18 cellular contexts compared by ENCODE assay signal in genomic region chr14:100134591-100134990, GRCh38. TPM values are rescaled to one million over a fixed set of nuclear protein-coding genes. Genes with fewer than 3 reads are reported as not detected.
DNase-seq lines count a peak whose midpoint lies in the region; ATAC-seq and TF ChIP-seq lines count a peak whose summit lies in the region.
"Had no signal": no experiment of that assay in that cellular context is flagged by ENCODE, and none has a peak within 500 bp of the region (broad histone marks: within the 10 kb centered on the region; RNA-seq: fewer than 3 reads in every experiment).

No MANE protein-coding gene starts in this region.

- H3K27me3 Mint-ChIP-seq in activated naive CD8-positive, alpha-beta T cell = no peaks in the 10 kb centered on the region
- H3K27me3 Mint-ChIP-seq in activated naive CD8-positive, alpha-beta T cell treated with anti-CD3 and anti-CD28 coated beads, Interleukin-2, amount 50 U/mL, for 24 hours = no peaks in the 10 kb centered on the region
- H3K27me3 Mint-ChIP-seq in activated naive CD8-positive, alpha-beta T cell treated with anti-CD3 and anti-CD28 coated beads for 36 hours = no peaks in the 10 kb centered on the region
- no peaks in the 10 kb centered on the region for H3K27me3 Mint-ChIP-seq in naive thymus-derived CD4-positive, alpha-beta T cell
- no peaks in the 10 kb centered on the region for H3K27me3 Mint-ChIP-seq in type B pancreatic cell
- H3K27me3 Mint-ChIP-seq: CD4-positive, CD25-positive, alpha-beta regulatory T cell had no signal

- POLR2A ChIA-PET in naive thymus-derived CD4-positive, alpha-beta T cell (lab: Charles Lee) = interaction anchor here (1.3 kb wide), 1 partner anchor 70 kb away, joined by 3 read pairs; the partner anchor contains the start of gene EVL

- H3K9me3 Mint-ChIP-seq in activated naive CD8-positive, alpha-beta T cell (ENCODE audit: low read depth) = no peaks in the 10 kb centered on the region
- no peaks in the 10 kb centered on the region for H3K9me3 Mint-ChIP-seq in activated naive CD8-positive, alpha-beta T cell treated with anti-CD3 and anti-CD28 coated beads, Interleukin-2, amount 50 U/mL, for 24 hours
- H3K9me3 Mint-ChIP-seq in activated naive CD8-positive, alpha-beta T cell treated with anti-CD3 and anti-CD28 coated beads for 36 hours = no peaks in the 10 kb centered on the region
- peaks cover 0 to 6% (median 0%) of the 10 kb centered on the region in 11 donors for H3K9me3 Mint-ChIP-seq in naive thymus-derived CD4-positive, alpha-beta T cell
- H3K9me3 Mint-ChIP-seq in type B pancreatic cell = no peaks in the 10 kb centered on the region

- DNase-seq in activated naive CD8-positive, alpha-beta T cell treated with anti-CD3 and anti-CD28 coated beads, Interleukin-2, amount 50 U/mL, for 24 hours = no peak
- DNase-seq in activated naive CD8-positive, alpha-beta T cell treated with anti-CD3 and anti-CD28 coated beads for 36 hours = no peak
- DNase-seq in naive thymus-derived CD4-positive, alpha-beta T cell = no peak
- DNase-seq in type B pancreatic cell (ENCODE audit: extremely low spot score, unreplicated experiment) (no peak), UCSD-AML1 (lab: John Stamatoyannopoulos, UW; ENCODE audit: unreplicated experiment) (no peak), left lung (no peak)
- DNase-seq: CD4-positive, CD25-positive, alpha-beta regulatory T cell; DMS79 treated with DMSO at 0.1 percent for 48 hours; GF-D8; GM23248; NCI-H2081; NCI-H2227 treated with DMSO at 0.1 percent for 48 hours; NCI-H524 treated with DMSO at 0.1 percent for 48 hours; PC-3 had no signal

- H3K4me1 Mint-ChIP-seq in activated naive CD8-positive, alpha-beta T cell (ENCODE audit: low read depth) = peaks cover 4% of the 10 kb centered on the region
- no peaks in the 10 kb centered on the region for H3K4me1 Mint-ChIP-seq in activated naive CD8-positive, alpha-beta T cell treated with anti-CD3 and anti-CD28 coated beads, Interleukin-2, amount 50 U/mL, for 24 hours
- peaks cover 4% of the 10 kb centered on the region for H3K4me1 Mint-ChIP-seq in activated naive CD8-positive, alpha-beta T cell treated with anti-CD3 and anti-CD28 coated beads for 36 hours
- peaks cover 0 to 23% (median 12%) of the 10 kb centered on the region in 7 donors for H3K4me1 Mint-ChIP-seq in naive thymus-derived CD4-positive, alpha-beta T cell
- peaks cover 19% of the 10 kb centered on the region for H3K4me1 Mint-ChIP-seq in type B pancreatic cell (ENCODE audit: unreplicated experiment)

- H3K4me3 Mint-ChIP-seq in activated naive CD8-positive, alpha-beta T cell = no peak overlapping the region
- H3K4me3 Mint-ChIP-seq in activated naive CD8-positive, alpha-beta T cell treated with anti-CD3 and anti-CD28 coated beads, Interleukin-2, amount 50 U/mL, for 24 hours = no peak overlapping the region
- H3K4me3 Mint-ChIP-seq in activated naive CD8-positive, alpha-beta T cell treated with anti-CD3 and anti-CD28 coated beads for 36 hours = no peak overlapping the region
- H3K4me3 Mint-ChIP-seq in naive thymus-derived CD4-positive, alpha-beta T cell = no peak overlapping the region
- H3K4me3 Mint-ChIP-seq in type B pancreatic cell = no peak overlapping the region
- H3K4me3 Mint-ChIP-seq: CD4-positive, CD25-positive, alpha-beta regulatory T cell had no signal

- no peak for ATAC-seq in activated naive CD8-positive, alpha-beta T cell treated with anti-CD3 and anti-CD28 coated beads, Interleukin-2, amount 50 U/mL, for 24 hours
- ATAC-seq in naive thymus-derived CD4-positive, alpha-beta T cell = no peak
- ATAC-seq in HG03342 (IDR thresholded peaks at IDR 0.05; ENCODE audit: unreplicated experiment) (no peak), left lung (no peak)
- ATAC-seq: A549, HCT116, PC-3 had no signal

- no peak overlapping the region for H3K4me3 ChIP-seq in naive thymus-derived CD4-positive, alpha-beta T cell (ENCODE audit: low read length)
- H3K4me3 ChIP-seq in left lung = no peak overlapping the region
- H3K4me3 ChIP-seq: A549, GM23248 had no signal

- no peaks in the 10 kb centered on the region for H3K27me3 ChIP-seq in naive thymus-derived CD4-positive, alpha-beta T cell (ENCODE audit: control insufficient read depth in 2 of 2, insufficient read depth in 2 of 2, low read length in 2 of 2)
- no peaks in the 10 kb centered on the region for H3K27me3 ChIP-seq in left lung

- TF ChIP-seq CTCF in type B pancreatic cell (conservative IDR thresholded peaks at IDR 0.05) (no peak), left lung (IDR thresholded peaks at IDR 0.05) (no peak)

- intact Hi-C loops in naive thymus-derived CD4-positive, alpha-beta T cell (cut with micrococcal nuclease) = no loop called here
- intact Hi-C loops in left lung (cut with DNase I) = no loop called here

- H3K27ac ChIP-seq in naive thymus-derived CD4-positive, alpha-beta T cell (ENCODE audit: low read depth, low read length) = no peak overlapping the region
- H3K27ac ChIP-seq in left lung = no peak overlapping the region
- H3K27ac ChIP-seq: A549, GM23248 had no signal

- H3K4me1 ChIP-seq in naive thymus-derived CD4-positive, alpha-beta T cell (ENCODE audit: control insufficient read depth in 2 of 2, insufficient read depth in 2 of 2, low read length in 2 of 2) = no peaks in the 10 kb centered on the region
- peaks cover 0 to 4% of the 10 kb centered on the region in 2 donors for H3K4me1 ChIP-seq in left lung
- H3K4me1 ChIP-seq: A549 had no signal

- CTCF ChIA-PET in naive thymus-derived CD4-positive, alpha-beta T cell (lab: Charles Lee) = no interaction called here

- peak overlapping the region; percentile 64 for H3K27ac Mint-ChIP-seq in activated naive CD8-positive, alpha-beta T cell
- no peak overlapping the region for H3K27ac Mint-ChIP-seq in activated naive CD8-positive, alpha-beta T cell treated with anti-CD3 and anti-CD28 coated beads, Interleukin-2, amount 50 U/mL, for 24 hours
- H3K27ac Mint-ChIP-seq in activated naive CD8-positive, alpha-beta T cell treated with anti-CD3 and anti-CD28 coated beads for 36 hours = peak overlapping the region; percentile 38
- peak overlapping the region in 5 of 9 donors; percentile 24 to 81 (median 56) for H3K27ac Mint-ChIP-seq in naive thymus-derived CD4-positive, alpha-beta T cell
- H3K27ac Mint-ChIP-seq in type B pancreatic cell = peak overlapping the region; percentile 35

- peaks cover 2% of the 10 kb centered on the region for H3K36me3 Mint-ChIP-seq in activated naive CD8-positive, alpha-beta T cell
- peaks cover 29% of the 10 kb centered on the region for H3K36me3 Mint-ChIP-seq in activated naive CD8-positive, alpha-beta T cell treated with anti-CD3 and anti-CD28 coated beads, Interleukin-2, amount 50 U/mL, for 24 hours (ENCODE audit: low read depth)
- peaks cover 25% of the 10 kb centered on the region for H3K36me3 Mint-ChIP-seq in activated naive CD8-positive, alpha-beta T cell treated with anti-CD3 and anti-CD28 coated beads for 36 hours
- H3K36me3 Mint-ChIP-seq in naive thymus-derived CD4-positive, alpha-beta T cell = peaks cover 11 to 76% (median 32%) of the 10 kb centered on the region in 5 donors
- peaks cover 11% of the 10 kb centered on the region for H3K36me3 Mint-ChIP-seq in type B pancreatic cell

- H3K36me3 ChIP-seq in naive thymus-derived CD4-positive, alpha-beta T cell (ENCODE audit: control insufficient read depth in 2 of 3, insufficient read depth in 3 of 3, low read length in 3 of 3) = peaks cover 72 to 100% (median 83%) of the 10 kb centered on the region in 3 experiments
- peaks cover 0 to 79% of the 10 kb centered on the region in 2 donors for H3K36me3 ChIP-seq in left lung

- H3K9me3 ChIP-seq in naive thymus-derived CD4-positive, alpha-beta T cell (ENCODE audit: control insufficient read depth in 2 of 3, low read length in 3 of 3) = no peaks in the 10 kb centered on the region
- no peaks in the 10 kb centered on the region for H3K9me3 ChIP-seq in left lung
- H3K9me3 ChIP-seq: A549 had no signal

RNA-seq across cellular contexts. Expression of gene DEGS2, which starts 24.9 kb away (rescaled TPM):
- total RNA-seq in activated naive CD8-positive, alpha-beta T cell treated with anti-CD3 and anti-CD28 coated beads for 36 hours = 1 to 10 TPM; 1.6 to 1.8 TPM
- 1 to 10 TPM in 1 of 5 experiments, under 1 TPM in 3, not detected in 1; 0.19 to 1.0 (median 0.32) TPM for total RNA-seq in naive thymus-derived CD4-positive, alpha-beta T cell
- polyA plus RNA-seq in naive thymus-derived CD4-positive, alpha-beta T cell = 1 to 10 TPM in 1 of 2 donors, under 1 TPM in 1; 0.51 to 1.0 TPM
- total RNA-seq in type B pancreatic cell (ENCODE audit: low replicate concordance) = 5.2 and 7.6 TPM in 2 replicates
- total RNA-seq in left lung = 1 to 10 TPM; 2.0 to 7.6 TPM
- total RNA-seq: CD4-positive, CD25-positive, alpha-beta regulatory T cell had no signal
- polyA plus RNA-seq: GM23248 had no signal
